ENCODE assay signal across 5 cellular contexts in genomic region chr19:877992-878660, GRCh38. TPM values are rescaled to one million over a fixed set of nuclear protein-coding genes. Genes with fewer than 3 reads are reported as not detected.
"Had no signal": no experiment of that assay in that cellular context is flagged by ENCODE, and none has a peak within 500 bp of the region (broad histone marks: within the 10 kb centered on the region; RNA-seq: fewer than 3 reads in every experiment).

No MANE protein-coding gene starts in this region.

RNA-seq across cellular contexts. Expression of gene RNU6-9, which starts 15.2 kb away (rescaled TPM):
- total RNA-seq: HT-29, HT1080, IMR-90 had no signal
- polyA plus RNA-seq: HepG2, IgD-negative memory B cell, IMR-90 had no signal

RNA-seq across cellular contexts. Expression of gene CFD, which starts 18.7 kb away (rescaled TPM):
- total RNA-seq: HT1080 had no signal

RNA-seq across cellular contexts. Expression of gene ELANE, which starts 26.0 kb away (rescaled TPM):
- total RNA-seq: HepG2, HT-29, HT1080, IMR-90 had no signal
- polyA plus RNA-seq: HepG2, IgD-negative memory B cell had no signal
